Comparison of ENCODE assay signal across 9 cellular contexts in the genomic region with DNA sequence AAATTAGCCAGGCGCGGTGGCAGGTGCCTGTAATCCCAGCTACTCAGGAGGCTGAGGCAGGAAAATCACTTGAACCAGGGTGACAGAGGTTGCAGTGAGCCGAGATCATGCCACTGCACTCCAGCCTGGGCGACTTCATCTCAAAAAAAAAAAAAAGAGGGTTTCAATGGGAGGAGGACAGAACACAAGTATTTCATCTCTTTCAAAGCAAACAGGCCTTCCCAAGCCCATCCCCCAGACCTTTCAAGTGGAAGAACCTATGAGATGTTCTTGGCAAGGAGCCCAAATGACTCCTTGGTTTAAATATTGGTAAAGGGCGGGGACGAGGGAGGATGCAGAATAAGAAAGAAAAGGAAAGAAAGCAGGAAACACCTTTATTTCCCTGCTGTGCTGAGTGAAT.
A peak's percentile ranks its signal among the peaks of the same experiment; 100 is the strongest.
DNase-seq lines count a peak whose midpoint lies in the region; ATAC-seq and TF ChIP-seq lines count a peak whose summit lies in the region.
"Had no signal": no experiment of that assay in that cellular context is flagged by ENCODE, and none has a peak within 500 bp of the region (broad histone marks: within the 10 kb centered on the region; RNA-seq: fewer than 3 reads in every experiment).

No MANE protein-coding gene starts in this region.

- no peak overlapping the region for H3K23ac ChIP-seq in mesendoderm (ENCODE audit: low read length)

- H3K9me3 Mint-ChIP-seq in WTC11, result no peaks in the 10 kb centered on the region

- H3K36me3 Mint-ChIP-seq in WTC11, result no peaks in the 10 kb centered on the region

- H3K56ac ChIP-seq in mesendoderm (ENCODE audit: low read length), result no peak overlapping the region

- H4K5ac ChIP-seq in mesendoderm (ENCODE audit: low read length), result no peak overlapping the region

- no peak overlapping the region for H2AK5ac ChIP-seq in mesendoderm (ENCODE audit: low read length)

- peak; percentile 78 for ATAC-seq in WTC11
- peak; percentile 86 for ATAC-seq in left lung
- no peak for ATAC-seq in HG03460 (IDR thresholded peaks at IDR 0.05; ENCODE audit: unreplicated experiment)
- ATAC-seq in HG03108 (IDR thresholded peaks at IDR 0.05; ENCODE audit: unreplicated experiment), result no peak

- peak; percentile 85 for DNase-seq in DMS53 (lab: John Stamatoyannopoulos, UW)
- DNase-seq in NCI-H1092 (lab: John Stamatoyannopoulos, UW), result peak; percentile 26
- no peak for DNase-seq in WTC11 (ENCODE audit: low spot score)
- DNase-seq in left lung, result no peak
- DNase-seq in AML-193 (lab: John Stamatoyannopoulos, UW), result no peak
- no peak for DNase-seq in mesendoderm
- DNase-seq: SW 1271 had no signal

- H3K36me3 ChIP-seq in left lung (peaks cover 0 to 46% of the 10 kb centered on the region in 2 donors), mesendoderm (ENCODE audit: control insufficient read depth, insufficient read depth, low read length) (no peaks in the 10 kb centered on the region)

- no peak overlapping the region for H2BK5ac ChIP-seq in mesendoderm (ENCODE audit: low read length)

- H3K9me3 ChIP-seq in left lung, result no peaks in the 10 kb centered on the region

- CTCF ChIA-PET in WTC11 (lab: Charles Lee), result interaction anchor here (1.0 to 4.6 kb wide), 3 partner anchors 11 to 276 kb away, joined by 3 to 28 read pairs (median 4); no protein-coding TSS in a partner anchor

- H4K8ac ChIP-seq in mesendoderm (ENCODE audit: low read depth, low read length), result no peak overlapping the region

- POLR2A ChIA-PET in WTC11 (lab: Charles Lee), result interaction anchor here (2.1 kb wide), 1 partner anchor 145 kb away, joined by 5 read pairs; a partner anchor contains a TSS

- intact Hi-C loops in left lung (cut with DNase I), result no loop called here

- no peaks in the 10 kb centered on the region for H3K27me3 ChIP-seq in left lung
- H3K27me3 ChIP-seq in mesendoderm (ENCODE audit: insufficient read depth, low read length, poor library complexity), result no peaks in the 10 kb centered on the region

- no peak overlapping the region for H3K4me2 ChIP-seq in mesendoderm (ENCODE audit: low read length)

- no peak overlapping the region for H3K9ac ChIP-seq in mesendoderm (ENCODE audit: low read length)

- H2BK15ac ChIP-seq in mesendoderm (replicated peaks; ENCODE audit: low read depth), result no peak overlapping the region

- H2BK120ac ChIP-seq in mesendoderm (ENCODE audit: low read depth, low read length), result no peak overlapping the region

- peaks cover 4% of the 10 kb centered on the region for H3K27me3 Mint-ChIP-seq in WTC11 (ENCODE audit: low read depth)

- H3K4ac ChIP-seq in mesendoderm (ENCODE audit: low read depth, low read length), result no peak overlapping the region

- WGBS in mesendoderm (ENCODE audit: extremely low coverage, insufficient coverage, low lambda C conversion rate), result no CpG with 5 or more reads among the region's 6 CpGs

- H3K4me3 ChIP-seq in left lung (no peak overlapping the region), mesendoderm (ENCODE audit: low read length) (no peak overlapping the region)

- no peaks in the 10 kb centered on the region for H3K79me1 ChIP-seq in mesendoderm (ENCODE audit: low read length)

- no peak overlapping the region for H3K4me3 Mint-ChIP-seq in WTC11

- peak overlapping the region; percentile 63 for H3K27ac Mint-ChIP-seq in WTC11

- no peaks in the 10 kb centered on the region for H3K79me2 ChIP-seq in mesendoderm (ENCODE audit: control insufficient read depth, insufficient read depth, low read length)

- TF ChIP-seq CTCF in WTC11 (IDR thresholded peaks at IDR 0.05) (no peak), left lung (IDR thresholded peaks at IDR 0.05) (no peak)

- peaks cover 7 to 17% of the 10 kb centered on the region in 2 donors for H3K4me1 ChIP-seq in left lung
- H3K4me1 ChIP-seq in mesendoderm (ENCODE audit: control insufficient read depth, low read depth, low read length), result no peaks in the 10 kb centered on the region

- peak overlapping the region in 1 of 2 donors; percentile 37 for H3K27ac ChIP-seq in left lung
- no peak overlapping the region for H3K27ac ChIP-seq in mesendoderm (ENCODE audit: low read depth, low read length)

- peaks cover 61% of the 10 kb centered on the region for H3K4me1 Mint-ChIP-seq in WTC11

- H3K18ac ChIP-seq in mesendoderm (ENCODE audit: low read length), result no peak overlapping the region

TF ChIP-seq in WTC11, 78 proteins besides CTCF, POLR2A, EP300 and RAD21 (continues in another document):
- TF ChIP-seq, protein P1, sequence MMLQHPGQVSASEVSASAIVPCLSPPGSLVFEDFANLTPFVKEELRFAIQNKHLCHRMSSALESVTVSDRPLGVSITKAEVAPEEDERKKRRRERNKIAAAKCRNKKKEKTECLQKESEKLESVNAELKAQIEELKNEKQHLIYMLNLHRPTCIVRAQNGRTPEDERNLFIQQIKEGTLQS (CRISPR knock-in tag; conservative IDR thresholded peaks at IDR 0.05), result no peak
- TF ChIP-seq KAT7 (CRISPR knock-in tag; IDR thresholded peaks at IDR 0.05; ENCODE audit: borderline replicate concordance), result no peak
- TF ChIP-seq, protein P2, sequence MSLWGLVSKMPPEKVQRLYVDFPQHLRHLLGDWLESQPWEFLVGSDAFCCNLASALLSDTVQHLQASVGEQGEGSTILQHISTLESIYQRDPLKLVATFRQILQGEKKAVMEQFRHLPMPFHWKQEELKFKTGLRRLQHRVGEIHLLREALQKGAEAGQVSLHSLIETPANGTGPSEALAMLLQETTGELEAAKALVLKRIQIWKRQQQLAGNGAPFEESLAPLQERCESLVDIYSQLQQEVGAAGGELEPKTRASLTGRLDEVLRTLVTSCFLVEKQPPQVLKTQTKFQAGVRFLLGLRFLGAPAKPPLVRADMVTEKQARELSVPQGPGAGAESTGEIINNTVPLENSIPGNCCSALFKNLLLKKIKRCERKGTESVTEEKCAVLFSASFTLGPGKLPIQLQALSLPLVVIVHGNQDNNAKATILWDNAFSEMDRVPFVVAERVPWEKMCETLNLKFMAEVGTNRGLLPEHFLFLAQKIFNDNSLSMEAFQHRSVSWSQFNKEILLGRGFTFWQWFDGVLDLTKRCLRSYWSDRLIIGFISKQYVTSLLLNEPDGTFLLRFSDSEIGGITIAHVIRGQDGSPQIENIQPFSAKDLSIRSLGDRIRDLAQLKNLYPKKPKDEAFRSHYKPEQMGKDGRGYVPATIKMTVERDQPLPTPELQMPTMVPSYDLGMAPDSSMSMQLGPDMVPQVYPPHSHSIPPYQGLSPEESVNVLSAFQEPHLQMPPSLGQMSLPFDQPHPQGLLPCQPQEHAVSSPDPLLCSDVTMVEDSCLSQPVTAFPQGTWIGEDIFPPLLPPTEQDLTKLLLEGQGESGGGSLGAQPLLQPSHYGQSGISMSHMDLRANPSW (CRISPR knock-in tag; conservative IDR thresholded peaks at IDR 0.05; ENCODE audit: low read depth), result no peak
- TF ChIP-seq ZNF138 (CRISPR knock-in tag; conservative IDR thresholded peaks at IDR 0.05), result no peak
- TF ChIP-seq, protein P3, sequence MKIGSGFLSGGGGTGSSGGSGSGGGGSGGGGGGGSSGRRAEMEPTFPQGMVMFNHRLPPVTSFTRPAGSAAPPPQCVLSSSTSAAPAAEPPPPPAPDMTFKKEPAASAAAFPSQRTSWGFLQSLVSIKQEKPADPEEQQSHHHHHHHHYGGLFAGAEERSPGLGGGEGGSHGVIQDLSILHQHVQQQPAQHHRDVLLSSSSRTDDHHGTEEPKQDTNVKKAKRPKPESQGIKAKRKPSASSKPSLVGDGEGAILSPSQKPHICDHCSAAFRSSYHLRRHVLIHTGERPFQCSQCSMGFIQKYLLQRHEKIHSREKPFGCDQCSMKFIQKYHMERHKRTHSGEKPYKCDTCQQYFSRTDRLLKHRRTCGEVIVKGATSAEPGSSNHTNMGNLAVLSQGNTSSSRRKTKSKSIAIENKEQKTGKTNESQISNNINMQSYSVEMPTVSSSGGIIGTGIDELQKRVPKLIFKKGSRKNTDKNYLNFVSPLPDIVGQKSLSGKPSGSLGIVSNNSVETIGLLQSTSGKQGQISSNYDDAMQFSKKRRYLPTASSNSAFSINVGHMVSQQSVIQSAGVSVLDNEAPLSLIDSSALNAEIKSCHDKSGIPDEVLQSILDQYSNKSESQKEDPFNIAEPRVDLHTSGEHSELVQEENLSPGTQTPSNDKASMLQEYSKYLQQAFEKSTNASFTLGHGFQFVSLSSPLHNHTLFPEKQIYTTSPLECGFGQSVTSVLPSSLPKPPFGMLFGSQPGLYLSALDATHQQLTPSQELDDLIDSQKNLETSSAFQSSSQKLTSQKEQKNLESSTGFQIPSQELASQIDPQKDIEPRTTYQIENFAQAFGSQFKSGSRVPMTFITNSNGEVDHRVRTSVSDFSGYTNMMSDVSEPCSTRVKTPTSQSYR (CRISPR knock-in tag; IDR thresholded peaks at IDR 0.05), result no peak
- TF ChIP-seq ATF1 (CRISPR knock-in tag; IDR thresholded peaks at IDR 0.05), result no peak
- no peak for TF ChIP-seq ELF4 (CRISPR knock-in tag; IDR thresholded peaks at IDR 0.05; ENCODE audit: low read depth)
- no peak for TF ChIP-seq NFE2L1 (CRISPR knock-in tag; IDR thresholded peaks at IDR 0.05)
- no peak for TF ChIP-seq IRF2 (CRISPR knock-in tag; IDR thresholded peaks at IDR 0.05; ENCODE audit: borderline replicate concordance, low read depth)
- TF ChIP-seq ETV6 (CRISPR knock-in tag; IDR thresholded peaks at IDR 0.05), result no peak
- no peak for TF ChIP-seq RORB (CRISPR knock-in tag; IDR thresholded peaks at IDR 0.05)

Comparison
In these comparisons a context has a peak if more than half of its experiments do, and no peak if none do; other contexts are left out.
1. DNase-seq: peak in DMS53 (single experiment) and NCI-H1092 (single experiment); none in WTC11 (single experiment), left lung (0 of 2), AML-193 (0 of 2) and mesendoderm (single experiment).
2. ATAC-seq: peak in WTC11 (single experiment) and left lung (single experiment); none in HG03460 (single experiment) and HG03108 (single experiment).